Comparison of ENCODE assay signal across 12 cellular contexts in the genomic region with DNA sequence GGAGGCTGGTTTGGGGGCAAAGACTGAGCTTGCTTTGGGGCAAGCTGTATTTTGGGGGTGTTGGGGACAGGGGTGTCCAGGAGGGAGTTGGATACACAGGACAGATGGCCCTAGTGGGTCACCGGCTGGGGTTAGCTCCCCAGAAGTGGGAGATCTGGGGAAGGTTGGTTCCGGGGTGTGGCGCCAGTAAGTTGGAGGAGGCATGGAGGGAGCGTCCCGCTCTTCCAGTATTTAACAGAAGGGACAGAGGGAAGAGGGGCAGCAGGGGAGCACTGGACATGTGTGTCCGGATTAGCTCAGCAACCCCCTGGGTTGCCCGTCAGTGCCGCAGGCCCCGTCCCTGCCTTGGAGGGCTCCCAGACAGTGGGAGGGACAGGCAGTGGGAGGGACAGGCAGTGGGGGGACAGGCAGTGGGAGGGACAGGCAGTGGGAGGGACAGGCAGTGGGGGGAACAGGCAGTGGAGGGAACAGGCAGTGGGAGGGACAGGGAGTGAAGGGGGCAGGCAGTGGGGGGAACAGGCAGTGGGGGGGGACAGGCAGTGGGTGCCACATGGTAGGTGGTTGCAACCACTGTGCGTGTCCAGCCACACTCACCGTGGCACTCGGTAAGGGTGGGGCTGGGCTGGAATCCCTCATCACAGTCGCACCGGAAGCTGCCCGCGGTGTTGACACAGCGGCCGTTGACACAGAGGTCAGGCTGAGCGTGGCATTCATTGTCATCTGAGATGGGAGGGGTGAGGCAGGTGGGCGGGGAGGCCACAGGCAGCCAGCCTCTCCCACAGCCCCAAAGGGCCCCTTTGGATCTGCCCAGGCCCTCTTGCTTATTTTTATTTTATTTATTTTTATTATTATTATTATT. TPM values are rescaled to one million over a fixed set of nuclear protein-coding genes. Genes with fewer than 3 reads are reported as not detected.
DNase-seq lines count a peak whose midpoint lies in the region; ATAC-seq, FAIRE-seq and TF ChIP-seq lines count a peak whose summit lies in the region.
"Had no signal": no experiment of that assay in that cellular context is flagged by ENCODE, and none has a peak within 500 bp of the region (broad histone marks: within the 10 kb centered on the region; RNA-seq: fewer than 3 reads in every experiment).

No MANE protein-coding gene starts in this region.

- H3K4me1 Mint-ChIP-seq in activated T-cell treated with anti-CD3 and anti-CD28 coated beads, Interleukin-2, amount 50 U/mL, for 72 hours (ENCODE audit: low read depth) = no peaks in the 10 kb centered on the region

- H3K9me3 ChIP-seq in HepG2 (ENCODE audit: low read length) = no peaks in the 10 kb centered on the region
- no peaks in the 10 kb centered on the region for H3K9me3 ChIP-seq in ovary
- no peaks in the 10 kb centered on the region for H3K9me3 ChIP-seq in SK-N-SH

- no peaks in the 10 kb centered on the region for H3K9me2 ChIP-seq in SK-N-SH

- H3K27ac Mint-ChIP-seq in activated T-cell treated with anti-CD3 and anti-CD28 coated beads, Interleukin-2, amount 50 U/mL, for 72 hours = no peak overlapping the region
- H3K27ac Mint-ChIP-seq: activated naive CD4-positive, alpha-beta T cell treated with anti-CD3 and anti-CD28 coated beads for 36 hours had no signal

- CTCF ChIA-PET in HepG2 (lab: Yijun Ruan, JAX; ENCODE audit: low intra/inter-chr PET ratio, low total read pairs) (no interaction called here), SK-N-SH (lab: Yijun Ruan, JAX) (no interaction called here)

- DNase-seq in COLO829 (ENCODE audit: low spot score) = peak; percentile 28
- DNase-seq in LoVo (ENCODE audit: low spot score) = peak; percentile 54
- DNase-seq in RPMI8226 = peak; percentile 64
- DNase-seq in HepG2 (ENCODE audit: low spot score) = peak; percentile 84
- DNase-seq in ovary = no peak
- no peak for DNase-seq in SK-N-SH
- DNase-seq in activated T-cell treated with anti-CD3 and anti-CD28 coated beads, Interleukin-2, amount 50 U/mL, for 72 hours = no peak
- DNase-seq: activated naive CD4-positive, alpha-beta T cell treated with anti-CD3 and anti-CD28 coated beads for 36 hours; NCI-H1694 treated with DMSO at 0.1 percent for 48 hours had no signal

- POLR2A ChIA-PET in HepG2 (lab: Yijun Ruan, JAX) (interaction anchor here (1.0 to 1.6 kb wide), 4 partner anchors 10 to 143 kb away, joined by 3 to 5 read pairs (median 3); partner anchors contain the start of gene TIMM44), SK-N-SH (lab: Yijun Ruan, JAX) (no interaction called here)

- H3K27me3 Mint-ChIP-seq in activated T-cell treated with anti-CD3 and anti-CD28 coated beads, Interleukin-2, amount 50 U/mL, for 72 hours (ENCODE audit: low read depth) = no peaks in the 10 kb centered on the region

- H3K36me3 ChIP-seq in HepG2 (replicated peaks in 1 of 2; ENCODE audit: control insufficient read depth in 1 of 2, insufficient read depth in 2 of 2, low read length in 2 of 2) = no peaks in the 10 kb centered on the region
- H3K36me3 ChIP-seq in ovary = no peaks in the 10 kb centered on the region
- no peaks in the 10 kb centered on the region for H3K36me3 ChIP-seq in SK-N-SH (replicated peaks in 1 of 2; ENCODE audit: control insufficient read depth in 1 of 2, insufficient read depth in 2 of 2, low read length in 1 of 2)

- H3K4me3 Mint-ChIP-seq in activated T-cell treated with anti-CD3 and anti-CD28 coated beads, Interleukin-2, amount 50 U/mL, for 72 hours = no peak overlapping the region
- H3K4me3 Mint-ChIP-seq: activated naive CD4-positive, alpha-beta T cell treated with anti-CD3 and anti-CD28 coated beads for 36 hours had no signal

- TF ChIP-seq CTCF in HepG2 (CRISPR knock-in tag; IDR thresholded peaks at IDR 0.05) (no peak), ovary (IDR thresholded peaks at IDR 0.05) (no peak), SK-N-SH (IDR thresholded peaks at IDR 0.05) (no peak)

- TF ChIP-seq POLR2A in HepG2 (IDR thresholded peaks at IDR 0.05; ENCODE audit: insufficient read depth in 1 of 2, low read depth in 2 of 2, low read length in 2 of 2) (peak in 1 of 2 experiments; percentile 66; a peak in 2 of 4 replicates), ovary (IDR thresholded peaks at IDR 0.05) (no peak)

- peak overlapping the region; percentile 58 for H3K9ac ChIP-seq in HepG2 (ENCODE audit: insufficient read depth, low read depth, low read length)
- H3K9ac ChIP-seq in SK-N-SH = no peak overlapping the region
- H3K9ac ChIP-seq: parathyroid adenoma had no signal

- in situ Hi-C loops in HepG2 (cut with HindIII; ENCODE audit: extremely low pct_ligation_motif_present, low pct_unique_long_range_greater_than_20kb) = no loop called here

- WGBS in HepG2 (ENCODE audit: low lambda C conversion rate) = 1% methylated on average over 10 of the region's 20 CpGs
- WGBS in ovary, 3 donors = 66 to 77% (median 72%) methylated on average over 20 of the region's 20 CpGs
- 70% methylated on average over 13 of the region's 20 CpGs for WGBS in SK-N-SH (ENCODE audit: low lambda C conversion rate)

- FAIRE-seq in HepG2 (lab: Jason Lieb, UNC) = peak; percentile 63

- H3K9me3 Mint-ChIP-seq in activated T-cell treated with anti-CD3 and anti-CD28 coated beads, Interleukin-2, amount 50 U/mL, for 72 hours = no peaks in the 10 kb centered on the region

- peaks cover 48% of the 10 kb centered on the region for H3K4me1 ChIP-seq in HepG2 (ENCODE audit: insufficient read depth, low read length)
- no peaks in the 10 kb centered on the region for H3K4me1 ChIP-seq in ovary (ENCODE audit: insufficient read depth)
- no peaks in the 10 kb centered on the region; a peak in 1 of 4 replicates for H3K4me1 ChIP-seq in SK-N-SH (ENCODE audit: control insufficient read depth in 1 of 2, insufficient read depth in 2 of 2, low read depth in 1 of 2, low read length in 1 of 2)
- H3K4me1 ChIP-seq: parathyroid adenoma had no signal

- H3K4me2 ChIP-seq in HepG2 (ENCODE audit: low read depth, low read length) (peak overlapping the region; percentile 96), SK-N-SH (no peak overlapping the region)

- intact Hi-C loops in HepG2 (cut with micrococcal nuclease; ENCODE audit: unreplicated experiment) = no loop called here
- intact Hi-C loops in ovary (cut with DNase I) = no loop called here

- TF ChIP-seq EP300 in HepG2 (IDR thresholded peaks at IDR 0.05; ENCODE audit: low read depth in 2 of 2, low read length in 2 of 2) (peak in 1 of 2 experiments; percentile 60; a peak in 1 of 4 replicates), HepG2 (CRISPR knock-in tag; IDR thresholded peaks at IDR 0.05; ENCODE audit: borderline replicate concordance) (peak; percentile 49; the same call in 1 of the 2 replicates), ovary (IDR thresholded peaks at IDR 0.05) (no peak), SK-N-SH (IDR thresholded peaks at IDR 0.05; ENCODE audit: borderline replicate concordance in 1 of 2, low read depth in 1 of 2, low read length in 1 of 2) (no peak)

- no peak for TF ChIP-seq RAD21 in HepG2 (CRISPR knock-in tag; IDR thresholded peaks at IDR 0.05)
- TF ChIP-seq RAD21 in SK-N-SH (IDR thresholded peaks at IDR 0.05; ENCODE audit: low read length) = no peak

- H4K20me1 ChIP-seq in HepG2 (ENCODE audit: insufficient read depth, low read length) (no peaks in the 10 kb centered on the region), SK-N-SH (ENCODE audit: insufficient read depth) (no peaks in the 10 kb centered on the region)

- H3F3A ChIP-seq in SK-N-SH (replicated peaks; ENCODE audit: insufficient read depth) = no peaks in the 10 kb centered on the region

- H3K27me3 ChIP-seq in HepG2 (ENCODE audit: control insufficient read depth in 1 of 2, insufficient read depth in 2 of 2, low read length in 2 of 2) (no peaks in the 10 kb centered on the region), ovary (no peaks in the 10 kb centered on the region), SK-N-SH (ENCODE audit: insufficient read depth) (no peaks in the 10 kb centered on the region)

- H2AFZ ChIP-seq in HepG2 (ENCODE audit: low read length) (peak overlapping the region; percentile 15), SK-N-SH (ENCODE audit: low read depth) (no peak overlapping the region)
- H2AFZ ChIP-seq: parathyroid adenoma had no signal

- H3K36me3 Mint-ChIP-seq in activated T-cell treated with anti-CD3 and anti-CD28 coated beads, Interleukin-2, amount 50 U/mL, for 72 hours (ENCODE audit: insufficient read depth in 2 of 2) = no peaks in the 10 kb centered on the region

- peak; percentile 74 for ATAC-seq in HepG2
- no peak for ATAC-seq in HG02642 (IDR thresholded peaks at IDR 0.05; ENCODE audit: poor library complexity, unreplicated experiment)
- ATAC-seq in activated T-cell treated with anti-CD3 and anti-CD28 coated beads, Interleukin-2, amount 50 U/mL, for 72 hours (replicated peaks in 1 of 2) = no peak
- ATAC-seq: Right ventricle myocardium inferior had no signal

- no peaks in the 10 kb centered on the region for H3K79me2 ChIP-seq in HepG2 (ENCODE audit: insufficient read depth, low read length)
- H3K79me2 ChIP-seq in SK-N-SH (ENCODE audit: insufficient read depth) = no peaks in the 10 kb centered on the region
- H3K79me2 ChIP-seq: parathyroid adenoma had no signal

- H3K27ac ChIP-seq in HepG2 (ENCODE audit: extremely low read length, insufficient read depth, low read length) (peak overlapping the region; percentile 39), ovary (no peak overlapping the region), SK-N-SH (ENCODE audit: low read depth in 2 of 2, low read length in 1 of 2) (no peak overlapping the region)
- H3K27ac ChIP-seq: parathyroid adenoma had no signal

- H3K4me3 ChIP-seq in HepG2 (replicated peaks in 1 of 3; ENCODE audit: insufficient read depth in 1 of 3, low read depth in 2 of 3, low read length in 3 of 3) = peak overlapping the region; percentile 44 to 63 (median 56); a peak in 5 of 6 replicates
- H3K4me3 ChIP-seq in ovary = no peak overlapping the region
- H3K4me3 ChIP-seq in SK-N-SH (ENCODE audit: low read depth in 2 of 2, low read length in 1 of 2) = no peak overlapping the region

- BruUV-seq in HepG2 (replicated peaks; lab: Mats Ljungman, UMichigan) = no TSS peak

RNA-seq across cellular contexts. Expression of gene CCL25, which starts 33.3 kb away (rescaled TPM):
- total RNA-seq in HepG2 (2016; rRNA removed; fragmentation: Illumina TruSeq; extraction: Trizol) (not detected in 2 replicates), ovary (not detected)
- total RNA-seq in HepG2 (2016; cell fraction: cytosol; rRNA removed; fragmentation: Illumina TruSeq; extraction: Trizol; ENCODE audit: low read depth) = not detected in 2 replicates
- total RNA-seq in HepG2 (2016; cell fraction: insoluble cytoplasmic fraction; rRNA removed; fragmentation: Illumina TruSeq; extraction: Trizol) = not detected in 2 replicates
- total RNA-seq in HepG2 (2016; cell fraction: membrane; rRNA removed; fragmentation: Illumina TruSeq; extraction: Trizol) = not detected in 2 replicates
- not detected in 2 replicates for total RNA-seq in HepG2 (2016; cell fraction: nucleus; rRNA removed; fragmentation: Illumina TruSeq; extraction: Trizol)
- polyA plus RNA-seq in HepG2 (2011; rRNA removed) (not detected in 2 replicates), ovary (not detected), SK-N-SH (2012; rRNA removed) (not detected in 2 replicates)
- not detected in 2 replicates for polyA plus RNA-seq in HepG2 (2011; cell fraction: cytosol; rRNA removed)
- polyA plus RNA-seq in HepG2 (2011; cell fraction: nucleus; rRNA removed) = not detected in 2 replicates
- polyA plus RNA-seq in HepG2 (2012) = not detected in 2 replicates
- not detected in 2 replicates for polyA plus RNA-seq in HepG2 (2016; cell fraction: cytosol; fragmentation: Illumina TruSeq; extraction: Trizol; ENCODE audit: low read depth)
- not detected in 2 replicates for polyA plus RNA-seq in HepG2 (2016; cell fraction: insoluble cytoplasmic fraction; fragmentation: Illumina TruSeq; extraction: Trizol; ENCODE audit: low read depth)
- polyA plus RNA-seq in HepG2 (2016; cell fraction: membrane; fragmentation: Illumina TruSeq; extraction: Trizol; ENCODE audit: low read depth) = not detected in 2 replicates
- not detected in 2 replicates for polyA plus RNA-seq in HepG2 (2016; cell fraction: nucleus; fragmentation: Illumina TruSeq; extraction: Trizol; ENCODE audit: insufficient read depth, low read depth)
- not detected in 2 replicates for polyA minus RNA-seq in HepG2 (2011; rRNA and poly(A)+ RNA removed; ENCODE audit: low replicate concordance)
- polyA minus RNA-seq in HepG2 (2011; cell fraction: cytosol; rRNA and poly(A)+ RNA removed) = not detected in 2 replicates
- not detected in 2 replicates for polyA minus RNA-seq in HepG2 (2011; cell fraction: nucleus; rRNA and poly(A)+ RNA removed)
- 0.05 TPM in 1 of 2 replicates, not detected in the other for polyA plus RNA-seq in SK-N-SH (2012; cell fraction: cytosol; rRNA removed)
- polyA plus RNA-seq in SK-N-SH (2012; cell fraction: nucleus; rRNA removed) = 0.29 and 0.31 TPM in 2 replicates
- under 1 TPM in 1 of 2 donors, not detected in 1; 0.60 TPM for total RNA-seq in activated T-cell treated with anti-CD3 and anti-CD28 coated beads, Interleukin-2, amount 50 U/mL, for 72 hours
- total RNA-seq: activated naive CD4-positive, alpha-beta T cell treated with anti-CD3 and anti-CD28 coated beads for 36 hours; Right ventricle myocardium inferior had no signal

Comparison
In these comparisons a context has a peak if more than half of its experiments do, and no peak if none do; other contexts are left out.
1. DNase-seq: peak in COLO829 (single experiment), LoVo (single experiment), RPMI8226 (single experiment) and HepG2 (single experiment); none in ovary (0 of 5), SK-N-SH (single experiment) and activated T-cell treated with anti-CD3 and anti-CD28 coated beads, Interleukin-2, amount 50 U/mL, for 72 hours (0 of 2).
2. H3K4me3 ChIP-seq: peak in HepG2 (3 of 3); none in ovary (single experiment) and SK-N-SH (0 of 2).